In the genomic region with DNA sequence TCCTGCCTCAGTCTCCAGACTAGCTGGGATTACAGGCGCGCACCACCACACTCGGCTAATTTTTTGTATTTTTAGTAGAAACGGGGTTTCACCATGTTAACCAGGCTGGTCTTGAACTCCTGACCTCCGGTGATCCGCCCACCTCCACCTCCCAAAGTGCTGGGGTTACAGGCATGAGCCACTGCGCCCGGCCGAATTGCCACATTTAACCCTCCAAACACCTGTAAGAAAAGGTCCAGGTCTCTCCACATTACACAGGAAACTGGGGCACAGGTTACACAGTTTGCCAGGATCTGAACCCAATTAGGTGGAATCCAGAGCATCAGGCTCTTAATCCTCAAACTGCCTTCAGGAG, we compare ENCODE assay signal across 8 cellular contexts. TPM values are rescaled to one million over a fixed set of nuclear protein-coding genes. Genes with fewer than 3 reads are reported as not detected.
DNase-seq lines count a peak whose midpoint lies in the region; ATAC-seq, FAIRE-seq and TF ChIP-seq lines count a peak whose summit lies in the region.
"Not testable (repeated sequence)": the region's sequence is repeated elsewhere in the genome, so short reads cannot be mapped to it uniquely, and the experiment has no call there.

No MANE protein-coding gene starts in this region.

- H3K9me3 Mint-ChIP-seq in activated T-cell treated with anti-CD3 and anti-CD28 coated beads, Interleukin-2, amount 50 U/mL, for 24 hours: not testable (repeated sequence)

- intact Hi-C loops in IMR-90 (cut with micrococcal nuclease); pancreas (cut with DNase I): not testable (repeated sequence)

- not testable (repeated sequence) for TF ChIP-seq POLR2A in A549 (IDR thresholded peaks at IDR 0.05; ENCODE audit: low read length); IMR-90 (IDR thresholded peaks at IDR 0.05; ENCODE audit: low read depth, low read length); gastroesophageal sphincter (IDR thresholded peaks at IDR 0.05)

- peak overlapping the region; percentile 95 for H3K4ac ChIP-seq in IMR-90 (ENCODE audit: low read depth, low read length)
- not testable (repeated sequence) for H3K4ac ChIP-seq in mesendoderm (ENCODE audit: low read depth, low read length)

- peaks cover 49% of the 10 kb centered on the region for H3K4me1 ChIP-seq in A549
- H3K4me1 ChIP-seq in IMR-90 (ENCODE audit: control insufficient read depth, insufficient read depth, low read length): peaks cover 37% of the 10 kb centered on the region
- H3K4me1 ChIP-seq in gastroesophageal sphincter: peaks cover 0 to 70% (median 23%) of the 10 kb centered on the region in 3 donors
- not testable (repeated sequence) for H3K4me1 ChIP-seq in mesendoderm (ENCODE audit: control insufficient read depth, low read depth, low read length)
- peaks cover 0 to 24% (median 4%) of the 10 kb centered on the region in 3 donors for H3K4me1 ChIP-seq in pancreas

- peak overlapping the region; percentile 92 to 94; a peak in 5 of 6 replicates for H3K27ac ChIP-seq in A549
- H3K27ac ChIP-seq in IMR-90 (ENCODE audit: insufficient read depth, low read length): peak overlapping the region; percentile 67
- peak overlapping the region; percentile 74 for H3K27ac ChIP-seq in caudate nucleus (ENCODE audit: low read depth, low read length)
- peak overlapping the region; percentile 55 to 87 (median 79) for H3K27ac ChIP-seq in gastroesophageal sphincter
- not testable (repeated sequence) for H3K27ac ChIP-seq in mesendoderm (ENCODE audit: low read depth, low read length)
- peak overlapping the region; percentile 49 to 76 (median 56) for H3K27ac ChIP-seq in pancreas
- peak overlapping the region; percentile 79 for H3K27ac ChIP-seq in substantia nigra (ENCODE audit: low read depth, low read length, poor library complexity, severe bottlenecking)

- peak overlapping the region; percentile 0 for H3K9ac ChIP-seq in IMR-90 (ENCODE audit: low read depth, low read length)
- peak overlapping the region; percentile 9 for H3K9ac ChIP-seq in mesendoderm (ENCODE audit: low read length)

- TF ChIP-seq RAD21 in A549 (conservative IDR thresholded peaks at IDR 0.05 in 1 of 2, IDR thresholded peaks at IDR 0.05 in 1 of 2); IMR-90 (IDR thresholded peaks at IDR 0.05; ENCODE audit: low read length): not testable (repeated sequence)

- H3K27ac Mint-ChIP-seq in activated T-cell treated with anti-CD3 and anti-CD28 coated beads, Interleukin-2, amount 50 U/mL, for 24 hours: peak overlapping the region; percentile 87

- H3K4me1 Mint-ChIP-seq in activated T-cell treated with anti-CD3 and anti-CD28 coated beads, Interleukin-2, amount 50 U/mL, for 24 hours (ENCODE audit: low read depth): peaks cover 79% of the 10 kb centered on the region

- H2AK5ac ChIP-seq in IMR-90 (ENCODE audit: low read depth, low read length): peak overlapping the region; percentile 89
- H2AK5ac ChIP-seq in mesendoderm (ENCODE audit: low read length): not testable (repeated sequence)

- H3K36me3 Mint-ChIP-seq in activated T-cell treated with anti-CD3 and anti-CD28 coated beads, Interleukin-2, amount 50 U/mL, for 24 hours (ENCODE audit: low read depth): not testable (repeated sequence)

- POLR2A ChIA-PET in A549 (lab: Yijun Ruan, JAX); IMR-90 (lab: Charles Lee; ENCODE audit: unreplicated experiment): not testable (repeated sequence)

- H3K79me2 ChIP-seq in mesendoderm (ENCODE audit: control insufficient read depth, insufficient read depth, low read length): not testable (repeated sequence)

- H2BK120ac ChIP-seq in IMR-90 (ENCODE audit: low read depth, low read length): peak overlapping the region; percentile 97
- not testable (repeated sequence) for H2BK120ac ChIP-seq in mesendoderm (ENCODE audit: low read depth, low read length)

- CTCF ChIA-PET in A549 (lab: Yijun Ruan, JAX) (interaction anchor here (1.1 to 3.6 kb wide), 3 partner anchors 11 to 125 kb away, joined by 3 to 19 read pairs (median 5); no protein-coding TSS in a partner anchor), IMR-90 (lab: Yijun Ruan, JAX) (interaction anchor here (0.8 kb wide), 1 partner anchor 84 kb away, joined by 3 read pairs; no protein-coding TSS in a partner anchor)

- BruUV-seq in IMR-90 (replicated peaks; lab: Mats Ljungman, UMichigan): not testable (repeated sequence)

- H3K36me3 ChIP-seq in IMR-90 (ENCODE audit: control insufficient read depth, insufficient read depth, low read length); gastroesophageal sphincter; mesendoderm (ENCODE audit: control insufficient read depth, insufficient read depth, low read length); pancreas: not testable (repeated sequence)

- H4K20me1 ChIP-seq in IMR-90 (ENCODE audit: insufficient read depth, low read length): not testable (repeated sequence)

- peak overlapping the region; percentile 86; the same call in 2 of the 3 replicates for H2BK15ac ChIP-seq in IMR-90 (ENCODE audit: low read depth, low read length)
- H2BK15ac ChIP-seq in mesendoderm (replicated peaks; ENCODE audit: low read depth): not testable (repeated sequence)

- H3K4me3 ChIP-seq in A549; IMR-90 (ENCODE audit: insufficient read depth, low read depth, low read length); gastroesophageal sphincter; mesendoderm (ENCODE audit: low read length); pancreas: not testable (repeated sequence)

- dilution Hi-C loops in IMR-90 (cut with HindIII; ENCODE audit: low sequenced_read_pairs, unreplicated experiment): not testable (repeated sequence)

- in situ Hi-C loops in IMR-90 (cut with MboI; ENCODE audit: low sequenced_read_pairs): not testable (repeated sequence)

- H3K56ac ChIP-seq in IMR-90 (ENCODE audit: extremely low read depth, insufficient read depth, low read length) (peak overlapping the region; percentile 66; the same call in 1 of the 2 replicates), mesendoderm (ENCODE audit: low read length) (peak overlapping the region; percentile 70)

- H3K9me3 ChIP-seq in A549; IMR-90 (ENCODE audit: control insufficient read depth, insufficient read depth, low read length); gastroesophageal sphincter; pancreas: not testable (repeated sequence)

- peak overlapping the region; percentile 87 for H4K91ac ChIP-seq in IMR-90 (ENCODE audit: insufficient read depth, low read depth, low read length)

- FAIRE-seq in A549 (lab: Jason Lieb, UNC); pancreas (lab: Jason Lieb, UNC): not testable (repeated sequence)

- H3K18ac ChIP-seq in IMR-90 (ENCODE audit: low read depth, low read length): peak overlapping the region; percentile 10
- peak overlapping the region; percentile 13 for H3K18ac ChIP-seq in mesendoderm (ENCODE audit: low read length)

- peak overlapping the region; percentile 32 to 79; a peak in 3 of 4 replicates for H4K8ac ChIP-seq in IMR-90 (ENCODE audit: low read depth in 2 of 2, low read length in 2 of 2)
- not testable (repeated sequence) for H4K8ac ChIP-seq in mesendoderm (ENCODE audit: low read depth, low read length)

- H3K4me2 ChIP-seq in A549: peak overlapping the region; percentile 89
- not testable (repeated sequence) for H3K4me2 ChIP-seq in IMR-90 (ENCODE audit: low read depth, low read length); mesendoderm (ENCODE audit: low read length)

- peak overlapping the region; percentile 64 for H2BK5ac ChIP-seq in IMR-90 (ENCODE audit: low read depth, low read length, poor library complexity, severe bottlenecking)
- not testable (repeated sequence) for H2BK5ac ChIP-seq in mesendoderm (ENCODE audit: low read length)

- DNase-seq in A549 (ENCODE audit: low read depth in 1 of 2, low spot score in 1 of 2); IMR-90; activated T-cell treated with anti-CD3 and anti-CD28 coated beads, Interleukin-2, amount 50 U/mL, for 24 hours; caudate nucleus (lab: John Stamatoyannopoulos, UW); mesendoderm; substantia nigra (lab: John Stamatoyannopoulos, UW): not testable (repeated sequence)
- DNase-seq in pancreas: peak in 1 of 6 donors; percentile 30

- not testable (repeated sequence) for H3K4me3 Mint-ChIP-seq in activated T-cell treated with anti-CD3 and anti-CD28 coated beads, Interleukin-2, amount 50 U/mL, for 24 hours

- TF ChIP-seq CTCF in A549 (IDR thresholded peaks at IDR 0.05); IMR-90 (conservative IDR thresholded peaks at IDR 0.05; ENCODE audit: low read depth, low read length); gastroesophageal sphincter (IDR thresholded peaks at IDR 0.05); pancreas (IDR thresholded peaks at IDR 0.05): not testable (repeated sequence)

- H2AFZ ChIP-seq in IMR-90 (replicated peaks; ENCODE audit: low read length, poor library complexity): peak overlapping the region; percentile 83

- 27% methylated on average over 7 of the region's 9 CpGs for WGBS in A549 (ENCODE audit: missing lambda C conversion rate)
- WGBS in IMR-90 (ENCODE audit: extremely low coverage in 2 of 2, insufficient read length in 1 of 2), 2 experiments: no CpG with 5 or more reads among the region's 9 CpGs
- 77% methylated on average over 5 of the region's 9 CpGs; no CpG with 5 or more reads in 1 of the 2 donors for WGBS in gastroesophageal sphincter (ENCODE audit: low coverage in 1 of 2), 2 donors
- WGBS in mesendoderm (ENCODE audit: extremely low coverage, insufficient coverage, low lambda C conversion rate): no CpG with 5 or more reads among the region's 9 CpGs
- WGBS in pancreas, 2 donors: 85% methylated on average over 9 of the region's 9 CpGs

- H3K9me1 ChIP-seq in IMR-90 (ENCODE audit: insufficient read depth, low read length): peaks cover 38% of the 10 kb centered on the region

- not testable (repeated sequence) for TF ChIP-seq EP300 in A549 (IDR thresholded peaks at IDR 0.05); gastroesophageal sphincter (IDR thresholded peaks at IDR 0.05)

- peak overlapping the region; percentile 97 for H2BK20ac ChIP-seq in IMR-90 (ENCODE audit: low read depth, low read length)

- not testable (repeated sequence) for H3K27me3 ChIP-seq in IMR-90 (ENCODE audit: control insufficient read depth, insufficient read depth, low read length); gastroesophageal sphincter; mesendoderm (ENCODE audit: insufficient read depth, low read length, poor library complexity); pancreas

- peaks cover 4 to 39% of the 10 kb centered on the region in 2 experiments; a peak in 3 of 4 replicates for H3K79me1 ChIP-seq in IMR-90 (ENCODE audit: low read depth in 1 of 2, low read length in 2 of 2)
- not testable (repeated sequence) for H3K79me1 ChIP-seq in mesendoderm (ENCODE audit: low read length)

- H3K14ac ChIP-seq in IMR-90 (replicated peaks; ENCODE audit: low read depth, low read length): peak overlapping the region; percentile 81

- not testable (repeated sequence) for ATAC-seq in A549; IMR-90 (ENCODE audit: low read depth); gastroesophageal sphincter; pancreas

- H2AK9ac ChIP-seq in IMR-90 (replicated peaks; ENCODE audit: low read depth, low read length, poor library complexity): peak overlapping the region; percentile 38

- H3K27me3 Mint-ChIP-seq in activated T-cell treated with anti-CD3 and anti-CD28 coated beads, Interleukin-2, amount 50 U/mL, for 24 hours: not testable (repeated sequence)

- H4K5ac ChIP-seq in IMR-90 (ENCODE audit: low read depth, low read length): peak overlapping the region; percentile 1
- H4K5ac ChIP-seq in mesendoderm (ENCODE audit: low read length): not testable (repeated sequence)

- peak overlapping the region; percentile 90 for H3K23ac ChIP-seq in IMR-90 (ENCODE audit: low read depth, low read length)
- H3K23ac ChIP-seq in mesendoderm (ENCODE audit: low read length): not testable (repeated sequence)

RNA-seq across cellular contexts. Expression of gene PLA2G6, which starts 4.1 kb away (rescaled TPM):
- polyA plus RNA-seq in A549 (2011; rRNA removed) (7.4 and 10.7 TPM in 2 replicates), A549 (2017; fragmentation: RNase III; extraction: RNeasy Plus Mini Kit Qiagen cat#74134 plus additional on column Dnase treatment) (5.5 to 7.8 TPM (median 7.6 TPM) in 3 replicates), IMR-90 (2012; rRNA removed) (10.3 TPM in 2 replicates), pancreas (100 to 1,000 TPM; 107 to 109 TPM)
- 6.2 and 9.3 TPM in 2 replicates for polyA plus RNA-seq in A549 (2012; cell fraction: cytosol; rRNA removed)
- 60.0 and 83.9 TPM in 2 replicates for polyA plus RNA-seq in A549 (2012; cell fraction: nucleus; rRNA removed)
- polyA minus RNA-seq in A549 (2011; rRNA and poly(A)+ RNA removed): 16.1 and 26.2 TPM in 2 replicates
- total RNA-seq in IMR-90 (2012; rRNA removed) (3.9 and 6.1 TPM in 2 replicates), gastroesophageal sphincter (10 to 100 TPM in 3 of 4 donors, 1 to 10 TPM in 1; 4.4 to 30.5 (median 22.0) TPM), pancreas (10 to 100 TPM in 5 of 6 donors, 1 to 10 TPM in 1; 8.7 to 47.0 (median 21.3) TPM)
- 2.1 and 4.1 TPM in 2 replicates for polyA plus RNA-seq in IMR-90 (2012; cell fraction: cytosol; rRNA removed)
- 109 and 145 TPM in 2 replicates for polyA plus RNA-seq in IMR-90 (2012; cell fraction: nucleus; rRNA removed; ENCODE audit: low replicate concordance)
- polyA plus RNA-seq in mesendoderm (2013, experiment 1 of 2): 2.4 TPM
- polyA plus RNA-seq in mesendoderm (2013, experiment 2 of 2): 2.4 TPM

RNA-seq across cellular contexts. Expression of gene MAFF, which starts 24.2 kb away (rescaled TPM):
- 3.5 and 4.0 TPM in 2 replicates for polyA plus RNA-seq in A549 (2011; rRNA removed)
- 7.5 and 9.6 TPM in 2 replicates for polyA plus RNA-seq in A549 (2012; cell fraction: cytosol; rRNA removed)
- polyA plus RNA-seq in A549 (2012; cell fraction: nucleus; rRNA removed): 16.8 and 17.1 TPM in 2 replicates
- polyA plus RNA-seq in A549 (2017; fragmentation: RNase III; extraction: RNeasy Plus Mini Kit Qiagen cat#74134 plus additional on column Dnase treatment): 3.1 to 3.9 TPM (median 3.2 TPM) in 3 replicates
- 2.1 and 3.6 TPM in 2 replicates for polyA minus RNA-seq in A549 (2011; rRNA and poly(A)+ RNA removed)
- total RNA-seq in IMR-90 (2012; rRNA removed): 18.3 and 24.2 TPM in 2 replicates
- 25.9 and 29.5 TPM in 2 replicates for polyA plus RNA-seq in IMR-90 (2012; rRNA removed)
- polyA plus RNA-seq in IMR-90 (2012; cell fraction: cytosol; rRNA removed): 31.9 and 44.3 TPM in 2 replicates
- 60.3 and 64.4 TPM in 2 replicates for polyA plus RNA-seq in IMR-90 (2012; cell fraction: nucleus; rRNA removed; ENCODE audit: low replicate concordance)
- total RNA-seq in gastroesophageal sphincter: 10 to 100 TPM; 21.2 to 93.7 (median 51.2) TPM
- 6.2 TPM for polyA plus RNA-seq in mesendoderm (2013, experiment 1 of 2)
- 6.4 TPM for polyA plus RNA-seq in mesendoderm (2013, experiment 2 of 2)
- total RNA-seq in pancreas: 1 to 10 TPM; 3.4 to 8.9 (median 6.8) TPM
- 10 to 100 TPM; 10.6 to 16.7 TPM for polyA plus RNA-seq in pancreas
